8 cellular contexts compared by ENCODE assay signal in genomic region chr3:48595526-48596121, GRCh38. TPM values are rescaled to one million over a fixed set of nuclear protein-coding genes. Genes with fewer than 3 reads are reported as not detected.
DNase-seq lines count a peak whose midpoint lies in the region; ATAC-seq and TF ChIP-seq lines count a peak whose summit lies in the region.

No MANE protein-coding gene starts in this region.

- no peak for TF ChIP-seq CTCF in SK-N-SH (IDR thresholded peaks at IDR 0.05)
- no peak for TF ChIP-seq CTCF in fibroblast of villous mesenchyme (IDR thresholded peaks at IDR 0.05; ENCODE audit: insufficient read depth, low read depth, low read length)

- no peaks in the 10 kb centered on the region for H3K9me2 ChIP-seq in SK-N-SH

- H3K9ac ChIP-seq in SK-N-SH, result no peak overlapping the region; the same call in 1 of the 2 replicates

- TF ChIP-seq RAD21 in SK-N-SH (IDR thresholded peaks at IDR 0.05; ENCODE audit: low read length), result no peak

- H4K20me1 ChIP-seq in SK-N-SH (ENCODE audit: insufficient read depth), result no peaks in the 10 kb centered on the region

- peaks cover 45% of the 10 kb centered on the region for H3F3A ChIP-seq in SK-N-SH (replicated peaks; ENCODE audit: insufficient read depth)

- H3K9me3 ChIP-seq in SK-N-SH, result no peaks in the 10 kb centered on the region

- TF ChIP-seq EP300 in SK-N-SH (IDR thresholded peaks at IDR 0.05; ENCODE audit: borderline replicate concordance in 1 of 2, low read depth in 1 of 2, low read length in 1 of 2), result 0 out of 4 replicates have a peak, but pooled peaks of 1 of the 2 experiments have one; percentile 8

- CTCF ChIA-PET in SK-N-SH (lab: Yijun Ruan, JAX), result no interaction called here

- 16% methylated on average over 3 of the region's 10 CpGs for WGBS in SK-N-SH (ENCODE audit: low lambda C conversion rate)

- H3K4me3 ChIP-seq in SK-N-SH (ENCODE audit: low read depth in 2 of 2, low read length in 1 of 2) (peak overlapping the region in 1 of 2 experiments; percentile 31; a peak in 1 of 4 replicates), fibroblast of villous mesenchyme (ENCODE audit: low read depth, low read length) (peak overlapping the region; percentile 54)

- POLR2A ChIA-PET in SK-N-SH (lab: Yijun Ruan, JAX), result interaction anchor here (0.6 kb wide), 1 partner anchor 427 kb away, joined by 3 read pairs; no protein-coding TSS in a partner anchor

- ATAC-seq in GM18498 (IDR thresholded peaks at IDR 0.05; ENCODE audit: unreplicated experiment), result no peak
- ATAC-seq in HG03097 (IDR thresholded peaks at IDR 0.05; ENCODE audit: low FRiP score, unreplicated experiment), result no peak

- DNase-seq in GM03348 (ENCODE audit: low spot score), result peak; percentile 91
- peak; percentile 72 for DNase-seq in SK-N-SH
- DNase-seq in fibroblast of villous mesenchyme (ENCODE audit: low read depth), result peak; percentile 87
- DNase-seq in retina, result peak; percentile 43
- no peak for DNase-seq in NOMO-1 (lab: John Stamatoyannopoulos, UW; ENCODE audit: unreplicated experiment in 2 of 2)
- no peak for DNase-seq in GF-D8 (lab: John Stamatoyannopoulos, UW)

- H3K4me2 ChIP-seq in SK-N-SH, result peak overlapping the region; percentile 82

- peak overlapping the region in 1 of 2 experiments; percentile 96; a peak in 2 of 4 replicates for H3K27ac ChIP-seq in SK-N-SH (ENCODE audit: low read depth in 2 of 2, low read length in 1 of 2)

- H3K79me2 ChIP-seq in SK-N-SH (ENCODE audit: insufficient read depth), result peaks cover 5% of the 10 kb centered on the region; the same call in 1 of the 2 replicates

- peaks cover 0 to 17% of the 10 kb centered on the region in 2 experiments for H3K36me3 ChIP-seq in SK-N-SH (replicated peaks in 1 of 2; ENCODE audit: control insufficient read depth in 1 of 2, insufficient read depth in 2 of 2, low read length in 1 of 2)

- no peak overlapping the region for H2AFZ ChIP-seq in SK-N-SH (ENCODE audit: low read depth)

- no peaks in the 10 kb centered on the region for H3K27me3 ChIP-seq in SK-N-SH (ENCODE audit: insufficient read depth)

- H3K4me1 ChIP-seq in SK-N-SH (ENCODE audit: control insufficient read depth in 1 of 2, insufficient read depth in 2 of 2, low read depth in 1 of 2, low read length in 1 of 2), result peaks cover 30 to 37% of the 10 kb centered on the region in 2 experiments; a peak in 3 of 4 replicates

TF ChIP-seq in SK-N-SH, 30 proteins besides CTCF, POLR2A, EP300 and RAD21 (continues in another document):
- no peak; the same call in 1 of the 2 replicates for TF ChIP-seq JUND (IDR thresholded peaks at IDR 0.05)
- no peak for TF ChIP-seq TEAD4 (IDR thresholded peaks at IDR 0.05; ENCODE audit: borderline replicate concordance, insufficient read depth)
- TF ChIP-seq PBX3 (IDR thresholded peaks at IDR 0.05), result peak; percentile 65
- TF ChIP-seq, protein P1, sequence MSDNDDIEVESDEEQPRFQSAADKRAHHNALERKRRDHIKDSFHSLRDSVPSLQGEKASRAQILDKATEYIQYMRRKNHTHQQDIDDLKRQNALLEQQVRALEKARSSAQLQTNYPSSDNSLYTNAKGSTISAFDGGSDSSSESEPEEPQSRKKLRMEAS (IDR thresholded peaks at IDR 0.05; ENCODE audit: low read depth), result peak; percentile 38; the same call in 1 of the 2 replicates
- TF ChIP-seq NFIC (IDR thresholded peaks at IDR 0.05; ENCODE audit: borderline replicate concordance), result peak; percentile 69
- no peak for TF ChIP-seq USF1 (IDR thresholded peaks at IDR 0.05; ENCODE audit: borderline replicate concordance, low read depth)
- TF ChIP-seq, protein P2, sequence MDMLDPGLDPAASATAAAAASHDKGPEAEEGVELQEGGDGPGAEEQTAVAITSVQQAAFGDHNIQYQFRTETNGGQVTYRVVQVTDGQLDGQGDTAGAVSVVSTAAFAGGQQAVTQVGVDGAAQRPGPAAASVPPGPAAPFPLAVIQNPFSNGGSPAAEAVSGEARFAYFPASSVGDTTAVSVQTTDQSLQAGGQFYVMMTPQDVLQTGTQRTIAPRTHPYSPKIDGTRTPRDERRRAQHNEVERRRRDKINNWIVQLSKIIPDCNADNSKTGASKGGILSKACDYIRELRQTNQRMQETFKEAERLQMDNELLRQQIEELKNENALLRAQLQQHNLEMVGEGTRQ (IDR thresholded peaks at IDR 0.05; ENCODE audit: borderline replicate concordance, low read depth, low read length), result no peak
- peak; percentile 49 for TF ChIP-seq TCF12 (IDR thresholded peaks at IDR 0.05)
- TF ChIP-seq NRF1 (IDR thresholded peaks at IDR 0.05; ENCODE audit: low read depth, low read length), result no peak
- TF ChIP-seq RFX5 (IDR thresholded peaks at IDR 0.05; ENCODE audit: low read length), result no peak
- peak; percentile 38; the same call in 1 of the 2 replicates for TF ChIP-seq REST (IDR thresholded peaks at IDR 0.05; ENCODE audit: low read depth, low read length)
- TF ChIP-seq FOSL2 (IDR thresholded peaks at IDR 0.05; ENCODE audit: borderline replicate concordance, low read depth), result peak; percentile 94; the same call in 1 of the 2 replicates
- TF ChIP-seq SIN3A (IDR thresholded peaks at IDR 0.05; ENCODE audit: borderline replicate concordance, low read depth, low read length), result no peak
- no peak; the same call in 1 of the 2 replicates for TF ChIP-seq RXRA (IDR thresholded peaks at IDR 0.05; ENCODE audit: borderline replicate concordance, low read depth)
- no peak for TF ChIP-seq GATA2 (CRISPR knock-in tag; IDR thresholded peaks at IDR 0.05)

RNA-seq across cellular contexts. Expression of gene COL7A1, which starts 0.5 kb away (rescaled TPM):
- polyA plus RNA-seq in SK-N-SH (2012; rRNA removed), result 7.1 and 10.8 TPM in 2 replicates
- 2.2 and 2.4 TPM in 2 replicates for polyA plus RNA-seq in SK-N-SH (2012; cell fraction: cytosol; rRNA removed)
- polyA plus RNA-seq in SK-N-SH (2012; cell fraction: nucleus; rRNA removed), result 55.8 and 105 TPM in 2 replicates
- total RNA-seq in fibroblast of villous mesenchyme, result 79.0 and 140 TPM in 2 replicates

RNA-seq across cellular contexts. Expression of gene UQCRC1, which starts 13.8 kb away (rescaled TPM):
- polyA plus RNA-seq in SK-N-SH (2012; rRNA removed), result 284 and 317 TPM in 2 replicates
- 160 and 244 TPM in 2 replicates for polyA plus RNA-seq in SK-N-SH (2012; cell fraction: cytosol; rRNA removed)
- 311 and 334 TPM in 2 replicates for polyA plus RNA-seq in SK-N-SH (2012; cell fraction: nucleus; rRNA removed)
- 405 and 418 TPM in 2 replicates for total RNA-seq in fibroblast of villous mesenchyme

RNA-seq across cellular contexts. Expression of gene TMEM89, which starts 25.9 kb away (rescaled TPM):
- not detected in 2 replicates for polyA plus RNA-seq in SK-N-SH (2012; rRNA removed)
- not detected in 2 replicates for polyA plus RNA-seq in SK-N-SH (2012; cell fraction: cytosol; rRNA removed)
- polyA plus RNA-seq in SK-N-SH (2012; cell fraction: nucleus; rRNA removed), result 0.43 and 1.0 TPM in 2 replicates
- not detected in 2 replicates for total RNA-seq in fibroblast of villous mesenchyme

RNA-seq across cellular contexts. Expression of gene UCN2, which starts 32.0 kb away (rescaled TPM):
- 0.50 and 0.69 TPM in 2 replicates for polyA plus RNA-seq in SK-N-SH (2012; rRNA removed)
- polyA plus RNA-seq in SK-N-SH (2012; cell fraction: cytosol; rRNA removed), result 0.15 and 0.22 TPM in 2 replicates
- polyA plus RNA-seq in SK-N-SH (2012; cell fraction: nucleus; rRNA removed), result 2.7 and 4.1 TPM in 2 replicates
- 6.0 and 11.9 TPM in 2 replicates for total RNA-seq in fibroblast of villous mesenchyme

RNA-seq across cellular contexts. Expression of gene PFKFB4, which starts 39.0 kb away (rescaled TPM):
- 5.7 and 6.7 TPM in 2 replicates for polyA plus RNA-seq in SK-N-SH (2012; rRNA removed)
- polyA plus RNA-seq in SK-N-SH (2012; cell fraction: cytosol; rRNA removed), result 3.2 and 4.1 TPM in 2 replicates
- polyA plus RNA-seq in SK-N-SH (2012; cell fraction: nucleus; rRNA removed), result 14.3 and 15.3 TPM in 2 replicates
- total RNA-seq in fibroblast of villous mesenchyme, result 18.1 and 22.5 TPM in 2 replicates

Comparison
In these comparisons a context has a peak if more than half of its experiments do, and no peak if none do; other contexts are left out.
1. DNase-seq: peak in GM03348 (single experiment), SK-N-SH (single experiment), fibroblast of villous mesenchyme (single experiment) and retina (single experiment); none in NOMO-1 (0 of 2) and GF-D8 (single experiment).